ENCODE assay signal across 11 cellular contexts in genomic region chr1:200917291-200917817, GRCh38. TPM values are rescaled to one million over a fixed set of nuclear protein-coding genes. Genes with fewer than 3 reads are reported as not detected.
DNase-seq lines count a peak whose midpoint lies in the region; ATAC-seq and TF ChIP-seq lines count a peak whose summit lies in the region.
"Had no signal": no experiment of that assay in that cellular context is flagged by ENCODE, and none has a peak within 500 bp of the region (broad histone marks: within the 10 kb centered on the region; RNA-seq: fewer than 3 reads in every experiment).

No MANE protein-coding gene starts in this region.

- no peaks in the 10 kb centered on the region for H3F3A ChIP-seq in GM23338 (replicated peaks; ENCODE audit: low read depth)

- in situ Hi-C loops in HAP-1 (cut with MboI; ENCODE audit: low sequenced_read_pairs) = no loop called here

- H3K27me3 ChIP-seq in GM23338 (ENCODE audit: insufficient read depth) (no peaks in the 10 kb centered on the region), esophagus squamous epithelium (peaks cover 0 to 6% (median 0%) of the 10 kb centered on the region in 4 donors), HAP-1 (ENCODE audit: low read depth) (no peaks in the 10 kb centered on the region)

- H3K4me2 ChIP-seq in GM23338 = peak overlapping the region; percentile 85

- peak overlapping the region; percentile 97; the same call in 1 of the 2 replicates for H2AFZ ChIP-seq in GM23338

- intact Hi-C loops in esophagus squamous epithelium (cut with DNase I) = no loop called here

- TF ChIP-seq POLR2A in esophagus squamous epithelium (IDR thresholded peaks at IDR 0.05) = no peak

- H3K4me3 Mint-ChIP-seq in GM23338 = no peak overlapping the region

- DNase-seq in GM23338 (ENCODE audit: low spot score) = no peak
- peak; percentile 34 for DNase-seq in NCI-H345 treated with DMSO at 0.1 percent for 48 hours (lab: John Stamatoyannopoulos, UW; ENCODE audit: unreplicated experiment)
- no peak for DNase-seq in esophagus squamous epithelium (lab: John Stamatoyannopoulos, UW)
- peak; percentile 29 for DNase-seq in renal cortical epithelial cell (ENCODE audit: low read depth)
- DNase-seq in HAP-1 (ENCODE audit: low spot score in 2 of 2) = no peak
- no peak for DNase-seq in NOMO-1 treated with dmso at 0.1 percent for 144 hours (lab: John Stamatoyannopoulos, UW; ENCODE audit: unreplicated experiment)
- DNase-seq: NCI-H774; stimulated activated CD4-positive, alpha-beta T cell treated with anti-CD3 and anti-CD28 coated beads, Interleukin-12 subunit alpha, Interleukin-12 subunit beta, amount 100 ng/mL, for 4 hours; T-helper 2 cell had no signal

- no peaks in the 10 kb centered on the region for H3K9me3 Mint-ChIP-seq in GM23338

- peaks cover 10% of the 10 kb centered on the region for H3K4me1 ChIP-seq in GM23338 (ENCODE audit: insufficient read depth)
- H3K4me1 ChIP-seq in esophagus squamous epithelium = peaks cover 3 to 31% (median 14%) of the 10 kb centered on the region in 3 donors
- no peaks in the 10 kb centered on the region for H3K4me1 ChIP-seq in HAP-1

- ATAC-seq in GM23338 = no peak
- ATAC-seq in HG03342 (IDR thresholded peaks at IDR 0.05; ENCODE audit: unreplicated experiment) = no peak
- ATAC-seq in HG03354 (IDR thresholded peaks at IDR 0.05; ENCODE audit: poor library complexity, severe bottlenecking, unreplicated experiment) = no peak

- 0 out of 2 replicates have a peak, but pooled peaks cover 6% of the 10 kb centered on the region for H3K9me2 ChIP-seq in GM23338 (ENCODE audit: insufficient read depth)

- H3K27me3 Mint-ChIP-seq in GM23338 (ENCODE audit: insufficient read depth, low read depth, poor library complexity) = peaks cover 10% of the 10 kb centered on the region

- no peak overlapping the region for H3K4me3 ChIP-seq in GM23338
- no peak overlapping the region for H3K4me3 ChIP-seq in esophagus squamous epithelium
- H3K4me3 ChIP-seq in HAP-1 = no peak overlapping the region

- H3K27ac ChIP-seq in GM23338 (ENCODE audit: low read depth) = no peak overlapping the region
- peak overlapping the region; percentile 8 to 70 (median 28) for H3K27ac ChIP-seq in esophagus squamous epithelium

- peaks cover 18% of the 10 kb centered on the region for H3K36me3 Mint-ChIP-seq in GM23338 (ENCODE audit: low read depth)

- peaks cover 12% of the 10 kb centered on the region for H3K4me1 Mint-ChIP-seq in GM23338

- no peak for TF ChIP-seq CTCF in GM23338 (conservative IDR thresholded peaks at IDR 0.05; ENCODE audit: low read depth in 2 of 2)
- no peak for TF ChIP-seq CTCF in esophagus squamous epithelium (IDR thresholded peaks at IDR 0.05)

- no peak overlapping the region for H3K27ac Mint-ChIP-seq in GM23338

- WGBS in esophagus squamous epithelium, 2 donors = 48 to 60% methylated on average over 4 to 5 of the region's 7 CpGs

- H3K36me3 ChIP-seq in GM23338 (ENCODE audit: insufficient read depth) = no peaks in the 10 kb centered on the region
- H3K36me3 ChIP-seq in esophagus squamous epithelium = peaks cover 0 to 4% (median 0%) of the 10 kb centered on the region in 3 donors
- H3K36me3 ChIP-seq in HAP-1 (replicated peaks) = no peaks in the 10 kb centered on the region

- no peaks in the 10 kb centered on the region for H4K20me1 ChIP-seq in GM23338 (replicated peaks; ENCODE audit: insufficient read depth)

- no peaks in the 10 kb centered on the region for H3K79me2 ChIP-seq in GM23338 (replicated peaks; ENCODE audit: insufficient read depth)

- H3K9me3 ChIP-seq in esophagus squamous epithelium (no peaks in the 10 kb centered on the region), HAP-1 (no peaks in the 10 kb centered on the region)

TF ChIP-seq in GM23338, 12 proteins besides CTCF, POLR2A, EP300 and RAD21 (continues in another document):
- TF ChIP-seq JUNB (IDR thresholded peaks at IDR 0.05; ENCODE audit: unreplicated experiment) (no peak), ETS1 (IDR thresholded peaks at IDR 0.05) (no peak), ZNF114 (CRISPR knock-in tag; IDR thresholded peaks at IDR 0.05) (no peak), STAT1 (IDR thresholded peaks at IDR 0.05; ENCODE audit: unreplicated experiment) (no peak), ZNF462 (CRISPR knock-in tag; IDR thresholded peaks at IDR 0.05) (no peak), CREB1 (CRISPR knock-in tag; IDR thresholded peaks at IDR 0.05; ENCODE audit: low read depth) (no peak)

RNA-seq across cellular contexts. Expression of gene INAVA, which starts 22.7 kb away (rescaled TPM):
- total RNA-seq in GM23338 (2014; rRNA removed; shearing (Covaris generic)) = 41.2 and 43.9 TPM in 2 replicates
- 25.2 and 25.3 TPM in 2 replicates for polyA plus RNA-seq in GM23338 (2016; fragmentation: Nextera tagmentation; extraction: Ambion mirVana)
- 100 to 1,000 TPM in 1 of 4 donors, 10 to 100 TPM in 3; 45.6 to 102 (median 58.4) TPM for total RNA-seq in esophagus squamous epithelium
- 28.1 and 58.5 TPM in 2 replicates for total RNA-seq in renal cortical epithelial cell

RNA-seq across cellular contexts. Expression of gene GPR25, which starts 44.6 kb away (rescaled TPM):
- total RNA-seq in GM23338 (2014; rRNA removed; shearing (Covaris generic)) = not detected in 2 replicates
- polyA plus RNA-seq in GM23338 (2016; fragmentation: Nextera tagmentation; extraction: Ambion mirVana) = not detected in 2 replicates
- total RNA-seq in esophagus squamous epithelium = 1 to 10 TPM in 1 of 4 donors, not detected in 3; 1.3 TPM
- total RNA-seq in renal cortical epithelial cell = 0.10 TPM in 1 of 2 replicates, not detected in the other

Comparison
In these comparisons a context has a peak if more than half of its experiments do, and no peak if none do; other contexts are left out.
1. DNase-seq: peak in NCI-H345 treated with DMSO at 0.1 percent for 48 hours (single experiment) and renal cortical epithelial cell (single experiment); none in GM23338 (single experiment), esophagus squamous epithelium (single experiment), HAP-1 (0 of 2) and NOMO-1 treated with dmso at 0.1 percent for 144 hours (single experiment).